24 cellular contexts compared by ENCODE assay signal in the genomic region with DNA sequence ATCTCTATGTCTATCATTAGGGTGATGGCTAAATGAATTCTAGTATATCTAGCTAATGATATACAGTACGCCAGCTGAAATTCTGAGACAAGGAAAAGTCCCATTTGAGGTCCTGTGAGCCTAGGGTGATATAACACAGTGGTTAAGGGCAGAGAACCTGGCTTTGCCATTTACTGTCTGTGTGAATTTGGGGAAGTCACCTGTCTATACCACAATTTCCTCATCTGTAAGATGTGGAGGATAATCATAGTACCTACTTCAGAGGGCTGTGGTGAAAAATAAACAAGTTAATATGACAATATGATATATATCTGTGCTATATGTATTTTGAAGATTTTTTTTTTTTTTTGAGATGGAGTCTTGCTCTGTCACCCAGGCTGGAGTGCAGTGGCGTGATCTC. TPM values are rescaled to one million over a fixed set of nuclear protein-coding genes. Genes with fewer than 3 reads are reported as not detected.
DNase-seq lines count a peak whose midpoint lies in the region; ATAC-seq and TF ChIP-seq lines count a peak whose summit lies in the region.
"Had no signal": no experiment of that assay in that cellular context is flagged by ENCODE, and none has a peak within 500 bp of the region (broad histone marks: within the 10 kb centered on the region; RNA-seq: fewer than 3 reads in every experiment).

No MANE protein-coding gene starts in this region.

- peaks cover 40% of the 10 kb centered on the region for H3K4me1 ChIP-seq in CD4-positive, CD25-positive, alpha-beta regulatory T cell (ENCODE audit: control insufficient read depth, insufficient read depth, low read length, poor library complexity, severe bottlenecking)
- H3K4me1 ChIP-seq in CD8-positive, alpha-beta memory T cell (ENCODE audit: insufficient read depth, low read length) = peaks cover 32% of the 10 kb centered on the region
- H3K4me1 ChIP-seq in prostate gland (replicated peaks) = no peaks in the 10 kb centered on the region
- H3K4me1 ChIP-seq: Caco-2 had no signal

- H3K27ac Mint-ChIP-seq in CD4-positive, CD25-positive, alpha-beta regulatory T cell = peak overlapping the region in 1 of 3 donors; percentile 59
- H3K27ac Mint-ChIP-seq in CD8-positive, alpha-beta memory T cell = peak overlapping the region; percentile 48 to 85 (median 64)
- H3K27ac Mint-ChIP-seq in activated B cell treated with CpG ODN at 0.5 μM for 24 hours (no peak overlapping the region), naive B cell (no peak overlapping the region)
- H3K27ac Mint-ChIP-seq: nephron progenitor cell had no signal

- no peak for TF ChIP-seq POLR2A in prostate gland (IDR thresholded peaks at IDR 0.05)

- H3K27me3 Mint-ChIP-seq in CD4-positive, CD25-positive, alpha-beta regulatory T cell = no peaks in the 10 kb centered on the region
- no peaks in the 10 kb centered on the region for H3K27me3 Mint-ChIP-seq in CD8-positive, alpha-beta memory T cell
- H3K27me3 Mint-ChIP-seq in activated B cell treated with CpG ODN at 0.5 μM for 24 hours (no peaks in the 10 kb centered on the region), naive B cell (no peaks in the 10 kb centered on the region)

- POLR2A ChIA-PET in CD8-positive, alpha-beta memory T cell (lab: Charles Lee) = interaction anchor here (0.6 kb wide), 1 partner anchor 9 kb away, joined by 6 read pairs; no protein-coding TSS in a partner anchor
- POLR2A ChIA-PET in activated B cell treated with CpG ODN at 0.5 μM for 24 hours (lab: Charles Lee) = interaction anchor here (1.1 to 5.9 kb wide), 2 partner anchors 8 to 78 kb away, joined by 4 to 74 read pairs; no protein-coding TSS in a partner anchor

- H3K4me3 ChIP-seq in CD4-positive, CD25-positive, alpha-beta regulatory T cell (ENCODE audit: low read depth, low read length) = peak overlapping the region; percentile 43
- H3K4me3 ChIP-seq in CD8-positive, alpha-beta memory T cell (ENCODE audit: low read length) = no peak overlapping the region
- H3K4me3 ChIP-seq in prostate gland = no peak overlapping the region
- H3K4me3 ChIP-seq: esophagus squamous epithelium, gastroesophageal sphincter, psoas muscle, stomach, transverse colon had no signal

- peak; percentile 78 to 82 for ATAC-seq in CD4-positive, CD25-positive, alpha-beta regulatory T cell (ENCODE audit: low read depth in 2 of 2)
- ATAC-seq in activated B cell treated with CpG ODN at 0.5 μM for 24 hours (ENCODE audit: low read depth) = peak; percentile 29
- ATAC-seq in naive B cell (ENCODE audit: low read depth in 2 of 2) = peak; percentile 83
- ATAC-seq: gastroesophageal sphincter, psoas muscle had no signal

- H3K27me3 ChIP-seq in CD4-positive, CD25-positive, alpha-beta regulatory T cell (ENCODE audit: control insufficient read depth, insufficient read depth, low read length) = no peaks in the 10 kb centered on the region
- H3K27me3 ChIP-seq in CD8-positive, alpha-beta memory T cell (ENCODE audit: insufficient read depth, low read length, poor library complexity, severe bottlenecking) = no peaks in the 10 kb centered on the region
- H3K27me3 ChIP-seq in prostate gland (replicated peaks; ENCODE audit: insufficient read depth) = no peaks in the 10 kb centered on the region
- H3K27me3 ChIP-seq: esophagus squamous epithelium, gastroesophageal sphincter, stomach, transverse colon had no signal

- TF ChIP-seq CTCF in activated B cell treated with CpG ODN at 0.5 μM for 24 hours (IDR thresholded peaks at IDR 0.05) (no peak), prostate gland (IDR thresholded peaks at IDR 0.05) (no peak)

- peaks cover 2 to 6% of the 10 kb centered on the region in 2 experiments for H3K9me3 ChIP-seq in CD4-positive, CD25-positive, alpha-beta regulatory T cell (ENCODE audit: control insufficient read depth in 2 of 2, low read length in 2 of 2)
- H3K9me3 ChIP-seq in CD8-positive, alpha-beta memory T cell (ENCODE audit: low read length) = peaks cover 4% of the 10 kb centered on the region
- no peaks in the 10 kb centered on the region for H3K9me3 ChIP-seq in prostate gland

- H3K4me1 Mint-ChIP-seq in CD4-positive, CD25-positive, alpha-beta regulatory T cell = peaks cover 6 to 51% (median 37%) of the 10 kb centered on the region in 4 donors
- peaks cover 40 to 59% (median 54%) of the 10 kb centered on the region in 3 donors for H3K4me1 Mint-ChIP-seq in CD8-positive, alpha-beta memory T cell
- H3K4me1 Mint-ChIP-seq in activated B cell treated with CpG ODN at 0.5 μM for 24 hours (peaks cover 55% of the 10 kb centered on the region), naive B cell (peaks cover 17 to 46% (median 38%) of the 10 kb centered on the region in 3 donors)

- H3K36me3 Mint-ChIP-seq in CD4-positive, CD25-positive, alpha-beta regulatory T cell = peaks cover 10% of the 10 kb centered on the region
- H3K36me3 Mint-ChIP-seq in CD8-positive, alpha-beta memory T cell = peaks cover 0 to 8% (median 6%) of the 10 kb centered on the region in 3 donors
- H3K36me3 Mint-ChIP-seq in activated B cell treated with CpG ODN at 0.5 μM for 24 hours (ENCODE audit: low read depth) (no peaks in the 10 kb centered on the region), naive B cell (peaks cover 0 to 7% of the 10 kb centered on the region in 2 donors)

- WGBS in prostate gland = 90% methylated on average over 2 of the region's 2 CpGs

- peak in 2 of 3 donors; percentile 63 to 71 for DNase-seq in CD4-positive, CD25-positive, alpha-beta regulatory T cell
- peak in 3 of 5 donors; percentile 56 to 76 (median 57) for DNase-seq in CD8-positive, alpha-beta memory T cell
- DNase-seq in activated B cell treated with CpG ODN at 0.5 μM for 24 hours (no peak), naive B cell (no peak), DMS153 (lab: John Stamatoyannopoulos, UW) (no peak), amniotic stem cell (lab: John Stamatoyannopoulos, UW) (no peak), prostate gland (ENCODE audit: low spot score) (no peak)
- DNase-seq: activated CD4-positive, alpha-beta T cell treated with anti-CD3 and anti-CD28 coated beads for 48 hours; activated naive CD4-positive, alpha-beta T cell treated with Interleukin-2 at 50 U/mL for 16 hours; Caco-2; EL; esophagus squamous epithelium; HCEC 1CT; Karpas-422; kidney glomerular epithelial cell; mesenchymal stem cell; NCI-H1105 treated with DMSO at 0.1 percent for 48 hours; NCI-H2107; nephron progenitor cell; NK-92 treated with Interleukin-12 subunit alpha and Interleukin-12 subunit beta, amount 100 ng/mL, for 24 hours; psoas muscle; stomach; transverse colon had no signal

- H3K4me3 Mint-ChIP-seq in CD4-positive, CD25-positive, alpha-beta regulatory T cell = peak overlapping the region in 3 of 4 donors; percentile 40 to 78 (median 59)
- peak overlapping the region in 6 of 7 donors; percentile 5 to 66 (median 32) for H3K4me3 Mint-ChIP-seq in CD8-positive, alpha-beta memory T cell
- H3K4me3 Mint-ChIP-seq in activated B cell treated with CpG ODN at 0.5 μM for 24 hours = no peak overlapping the region
- H3K4me3 Mint-ChIP-seq in naive B cell = peak overlapping the region in 1 of 8 donors; percentile 44
- H3K4me3 Mint-ChIP-seq: nephron progenitor cell had no signal

- no peaks in the 10 kb centered on the region for H3K36me3 ChIP-seq in CD4-positive, CD25-positive, alpha-beta regulatory T cell (ENCODE audit: control insufficient read depth, insufficient read depth, low read length)
- no peaks in the 10 kb centered on the region for H3K36me3 ChIP-seq in CD8-positive, alpha-beta memory T cell (ENCODE audit: insufficient read depth, low read length)
- H3K36me3 ChIP-seq in prostate gland = no peaks in the 10 kb centered on the region
- H3K36me3 ChIP-seq: esophagus squamous epithelium, gastroesophageal sphincter, stomach, transverse colon had no signal

- peaks cover 0 to 5% (median 0%) of the 10 kb centered on the region in 7 donors for H3K9me3 Mint-ChIP-seq in CD4-positive, CD25-positive, alpha-beta regulatory T cell
- peaks cover 0 to 6% (median 3%) of the 10 kb centered on the region in 5 donors for H3K9me3 Mint-ChIP-seq in CD8-positive, alpha-beta memory T cell
- H3K9me3 Mint-ChIP-seq in activated B cell treated with CpG ODN at 0.5 μM for 24 hours = no peaks in the 10 kb centered on the region
- peaks cover 0 to 7% (median 5%) of the 10 kb centered on the region in 7 donors for H3K9me3 Mint-ChIP-seq in naive B cell

- CTCF ChIA-PET in CD8-positive, alpha-beta memory T cell (lab: Charles Lee) = interaction anchor here (1.3 to 1.6 kb wide), 2 partner anchors 9 to 174 kb away, joined by 4 to 7 read pairs; no protein-coding TSS in a partner anchor
- CTCF ChIA-PET in activated B cell treated with CpG ODN at 0.5 μM for 24 hours (lab: Charles Lee) = interaction anchor here (1.1 to 6.5 kb wide), 4 partner anchors 14 to 174 kb away, joined by 3 to 55 read pairs (median 6); no protein-coding TSS in a partner anchor

- no peak overlapping the region for H3K27ac ChIP-seq in CD4-positive, CD25-positive, alpha-beta regulatory T cell (ENCODE audit: insufficient read depth, low read length, poor library complexity, severe bottlenecking)
- H3K27ac ChIP-seq in CD8-positive, alpha-beta memory T cell (ENCODE audit: low read depth, low read length) = no peak overlapping the region
- no peak overlapping the region for H3K27ac ChIP-seq in prostate gland
- H3K27ac ChIP-seq: esophagus squamous epithelium, gastroesophageal sphincter, psoas muscle, transverse colon had no signal

- intact Hi-C loops in activated B cell treated with CpG ODN at 0.5 μM for 24 hours (cut with micrococcal nuclease) = no loop called here
- intact Hi-C loops in prostate gland (cut with DNase I) = no loop called here

RNA-seq across cellular contexts. Expression of a gene that starts 9.8 kb away (rescaled TPM):
- total RNA-seq in CD4-positive, CD25-positive, alpha-beta regulatory T cell = 12.4 TPM
- polyA plus RNA-seq in CD4-positive, CD25-positive, alpha-beta regulatory T cell = 1 to 10 TPM in 2 of 4 donors, under 1 TPM in 2; 0.35 to 5.4 (median 0.83) TPM
- total RNA-seq in CD8-positive, alpha-beta memory T cell = 1 to 10 TPM; 3.0 TPM
- polyA plus RNA-seq in CD8-positive, alpha-beta memory T cell = 2.4 TPM
- total RNA-seq in activated B cell treated with CpG ODN at 0.5 μM for 24 hours = 3.7 and 3.9 TPM in 2 replicates
- polyA plus RNA-seq in naive B cell (ENCODE audit: low read depth in 6 of 6) = 1 to 10 TPM in 3 of 6 donors, under 1 TPM in 2, not detected in 1; 0.14 to 3.3 (median 1.3) TPM
- total RNA-seq in prostate gland = 10 to 100 TPM in 1 of 2 donors, 1 to 10 TPM in 1; 3.3 to 23.9 TPM

Comparison
In these comparisons a context has a peak if more than half of its experiments do, and no peak if none do; other contexts are left out.
1. ATAC-seq: peak in every context shown above with its lines; median percentile 83 in naive B cell; 80 in CD4-positive, CD25-positive, alpha-beta regulatory T cell; 29 in activated B cell treated with CpG ODN at 0.5 μM for 24 hours.
2. DNase-seq: peak in CD4-positive, CD25-positive, alpha-beta regulatory T cell (2 of 3) and CD8-positive, alpha-beta memory T cell (3 of 5); none in activated B cell treated with CpG ODN at 0.5 μM for 24 hours (single experiment), naive B cell (single experiment), DMS153 (single experiment), amniotic stem cell (single experiment) and prostate gland (single experiment).
3. H3K27ac Mint-ChIP-seq: peak in CD8-positive, alpha-beta memory T cell (8 of 8); none in activated B cell treated with CpG ODN at 0.5 μM for 24 hours (single experiment) and naive B cell (0 of 6).